ENCODE assay signal across 8 cellular contexts in the genomic region with DNA sequence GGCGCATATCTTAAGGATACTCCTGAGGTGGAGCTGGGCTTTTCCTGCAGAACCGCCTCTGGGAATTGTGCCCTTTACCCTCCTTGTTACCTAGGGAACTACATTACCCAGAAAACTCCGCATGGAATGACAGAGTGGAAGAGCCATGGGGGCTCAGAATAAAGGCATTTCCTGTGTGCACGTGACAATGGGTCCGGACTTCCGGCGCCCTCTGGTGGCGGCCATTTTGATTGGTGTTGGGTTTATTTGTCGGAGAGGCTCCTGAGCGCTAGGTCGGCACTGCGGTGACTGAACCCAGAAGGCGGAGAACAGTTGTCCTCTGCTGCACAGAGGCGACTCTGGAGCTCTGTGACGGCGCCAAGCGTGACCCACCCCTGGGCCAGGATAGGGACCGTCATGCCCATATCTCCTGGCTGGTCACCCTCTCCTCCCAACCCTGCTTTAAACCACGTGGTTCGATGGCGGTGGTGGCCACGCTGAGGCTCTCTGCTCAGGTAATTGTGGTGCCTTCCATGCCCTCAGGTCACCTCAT. TPM values are rescaled to one million over a fixed set of nuclear protein-coding genes. Genes with fewer than 3 reads are reported as not detected.
DNase-seq lines count a peak whose midpoint lies in the region; ATAC-seq and TF ChIP-seq lines count a peak whose summit lies in the region.

Gene ZNF587B (plus strand): TSS at position 229 of the 532 bp plus-strand sequence. CDS start 230 bp downstream, at position 459.

- H2BK120ac ChIP-seq in IMR-90 (ENCODE audit: low read depth, low read length), result peak within 1 kb of the TSS; percentile 39; the same call in 1 of the 2 replicates

- CTCF ChIA-PET in IMR-90 (lab: Yijun Ruan, JAX), result no interaction called here

- TSS peak; percentile 4 for BruUV-seq in IMR-90 (replicated peaks; lab: Mats Ljungman, UMichigan)

- peak within 1 kb of the TSS; percentile 81 for H3K14ac ChIP-seq in IMR-90 (replicated peaks; ENCODE audit: low read depth, low read length)

- H4K20me1 ChIP-seq in IMR-90 (ENCODE audit: insufficient read depth, low read length) (peaks cover 23% of the 10 kb centered on the region), fibroblast of lung (ENCODE audit: control insufficient read depth, extremely low read depth, insufficient read depth, low read length) (no peaks in the 10 kb centered on the region)

- no peak for TF ChIP-seq RAD21 in IMR-90 (IDR thresholded peaks at IDR 0.05; ENCODE audit: low read length)

- H3K56ac ChIP-seq in IMR-90 (ENCODE audit: extremely low read depth, insufficient read depth, low read length), result peak within 1 kb of the TSS; percentile 9; the same call in 1 of the 2 replicates

- peaks cover 7 to 56% of the 10 kb centered on the region in 2 experiments; a peak in 3 of 4 replicates for H3K79me1 ChIP-seq in IMR-90 (ENCODE audit: low read depth in 1 of 2, low read length in 2 of 2)

- H3K36me3 ChIP-seq in IMR-90 (ENCODE audit: control insufficient read depth, insufficient read depth, low read length) (peaks cover 3% of the 10 kb centered on the region), fibroblast of lung (ENCODE audit: control insufficient read depth, insufficient read depth, low read length) (no peaks in the 10 kb centered on the region)

- peak within 1 kb of the TSS; percentile 85 for H4K91ac ChIP-seq in IMR-90 (ENCODE audit: insufficient read depth, low read depth, low read length)

- H3K9me3 ChIP-seq in IMR-90 (ENCODE audit: control insufficient read depth, insufficient read depth, low read length) (no peaks in the 10 kb centered on the region), fibroblast of lung (ENCODE audit: control insufficient read depth, insufficient read depth, low read depth, low read length) (no peaks in the 10 kb centered on the region), mononuclear cell (ENCODE audit: low read depth, low read length) (no peaks in the 10 kb centered on the region)

- DNase-seq in AG08396 (ENCODE audit: low spot score) (peak; percentile 69), IMR-90 (peak; percentile 74), fibroblast of lung (ENCODE audit: low read depth in 2 of 2) (peak; percentile 57 to 84), superior temporal gyrus (ENCODE audit: extremely low spot score) (peak; percentile 79)
- peak; percentile 48 for DNase-seq in activated T-cell treated with anti-CD3 and anti-CD28 coated beads, Interleukin-2, amount 50 U/mL, for 1 hour

- H3K4ac ChIP-seq in IMR-90 (ENCODE audit: low read depth, low read length), result peak within 1 kb of the TSS; percentile 85

- H3K4me1 ChIP-seq in IMR-90 (ENCODE audit: control insufficient read depth, insufficient read depth, low read length) (peaks cover 10% of the 10 kb centered on the region; the same call in 1 of the 2 replicates), fibroblast of lung (ENCODE audit: control insufficient read depth, extremely low read depth, insufficient read depth, low read length) (peaks cover 2% of the 10 kb centered on the region), mononuclear cell (ENCODE audit: insufficient read depth, low read length) (no peaks in the 10 kb centered on the region)

- H2AFZ ChIP-seq in IMR-90 (replicated peaks; ENCODE audit: low read length, poor library complexity) (peak within 1 kb of the TSS; percentile 95), fibroblast of lung (ENCODE audit: low read length) (peak within 1 kb of the TSS; percentile 79)

- H2AK5ac ChIP-seq in IMR-90 (ENCODE audit: low read depth, low read length), result peak within 1 kb of the TSS; percentile 97

- ATAC-seq in IMR-90 (ENCODE audit: low read depth), result peak; percentile 92
- ATAC-seq in GM21619 (IDR thresholded peaks at IDR 0.05; ENCODE audit: unreplicated experiment), result no peak
- ATAC-seq in HG02870 (IDR thresholded peaks at IDR 0.05; ENCODE audit: unreplicated experiment), result no peak

- TF ChIP-seq POLR2A in IMR-90 (IDR thresholded peaks at IDR 0.05; ENCODE audit: low read depth, low read length), result no peak; the same call in 1 of the 2 replicates

- H2BK5ac ChIP-seq in IMR-90 (ENCODE audit: low read depth, low read length, poor library complexity, severe bottlenecking), result peak within 1 kb of the TSS; percentile 44

- H4K5ac ChIP-seq in IMR-90 (ENCODE audit: low read depth, low read length), result peak within 1 kb of the TSS; percentile 51

- H4K8ac ChIP-seq in IMR-90 (ENCODE audit: low read depth in 2 of 2, low read length in 2 of 2), result peak within 1 kb of the TSS; percentile 90 to 93

- peak; percentile 41 for TF ChIP-seq CTCF in IMR-90 (conservative IDR thresholded peaks at IDR 0.05; ENCODE audit: low read depth, low read length)
- peak; percentile 31 to 40 for TF ChIP-seq CTCF in fibroblast of lung (conservative IDR thresholded peaks at IDR 0.05 in 1 of 2, IDR thresholded peaks at IDR 0.05 in 1 of 2; ENCODE audit: low read depth in 1 of 2, low read length in 2 of 2)

- dilution Hi-C loops in IMR-90 (cut with HindIII; ENCODE audit: low sequenced_read_pairs, unreplicated experiment), result no loop called here

- peaks cover 8% of the 10 kb centered on the region; the same call in 1 of the 2 replicates for H3K9me1 ChIP-seq in IMR-90 (ENCODE audit: insufficient read depth, low read length)

- POLR2A ChIA-PET in IMR-90 (lab: Charles Lee; ENCODE audit: unreplicated experiment), result no interaction called here

- in situ Hi-C loops in IMR-90 (cut with MboI; ENCODE audit: low sequenced_read_pairs), result no loop called here

- H3K4me2 ChIP-seq in IMR-90 (ENCODE audit: low read depth, low read length) (peak within 1 kb of the TSS; percentile 74), fibroblast of lung (ENCODE audit: extremely low read depth, insufficient read depth, low read length) (peak within 1 kb of the TSS; percentile 84)

- H2BK20ac ChIP-seq in IMR-90 (ENCODE audit: low read depth, low read length), result no peak within 1 kb of the TSS

- H3K4me3 ChIP-seq in IMR-90 (ENCODE audit: insufficient read depth, low read depth, low read length), result peak within 1 kb of the TSS; percentile 56
- peak within 1 kb of the TSS; percentile 50 to 92 (median 67) for H3K4me3 ChIP-seq in fibroblast of lung (replicated peaks in 1 of 4; ENCODE audit: control extremely low read depth in 1 of 4, insufficient read depth in 1 of 4, low read depth in 3 of 4, low read length in 4 of 4)
- no peak within 1 kb of the TSS for H3K4me3 ChIP-seq in mononuclear cell (ENCODE audit: low read length)

- H3K27ac ChIP-seq in IMR-90 (ENCODE audit: insufficient read depth, low read length), result peak within 1 kb of the TSS; percentile 44
- peak within 1 kb of the TSS; percentile 82 for H3K27ac ChIP-seq in fibroblast of lung (ENCODE audit: insufficient read depth, low read length)

- H3K9ac ChIP-seq in IMR-90 (ENCODE audit: low read depth, low read length) (peak within 1 kb of the TSS; percentile 61), fibroblast of lung (ENCODE audit: insufficient read depth, low read length) (peak within 1 kb of the TSS; percentile 44)

- no peak within 1 kb of the TSS for H3K18ac ChIP-seq in IMR-90 (ENCODE audit: low read depth, low read length)

- intact Hi-C loops in IMR-90 (cut with micrococcal nuclease), result no loop called here

- H3K23ac ChIP-seq in IMR-90 (ENCODE audit: low read depth, low read length), result peak within 1 kb of the TSS; percentile 94

- H3K79me2 ChIP-seq in fibroblast of lung (ENCODE audit: control insufficient read depth, insufficient read depth, low read length), result peaks cover 36% of the 10 kb centered on the region

- WGBS in IMR-90 (ENCODE audit: extremely low coverage in 2 of 2, insufficient read length in 1 of 2), 2 experiments, result 0% methylated on average over 1 of the region's 22 CpGs; no CpG with 5 or more reads in 1 of the 2 experiments

- H2AK9ac ChIP-seq in IMR-90 (replicated peaks; ENCODE audit: low read depth, low read length, poor library complexity), result peak within 1 kb of the TSS; percentile 97

- H3K27me3 ChIP-seq in IMR-90 (ENCODE audit: control insufficient read depth, insufficient read depth, low read length) (no peaks in the 10 kb centered on the region), fibroblast of lung (ENCODE audit: control insufficient read depth, insufficient read depth, low read length) (no peaks in the 10 kb centered on the region), mononuclear cell (ENCODE audit: insufficient read depth, low read length) (no peaks in the 10 kb centered on the region)

- H2BK15ac ChIP-seq in IMR-90 (ENCODE audit: low read depth, low read length), result no peak within 1 kb of the TSS

TF ChIP-seq in IMR-90, 13 proteins besides CTCF, POLR2A, EP300 and RAD21:
- TF ChIP-seq ELK1 (IDR thresholded peaks at IDR 0.05; ENCODE audit: borderline replicate concordance, low read depth, low read length), result no peak
- peak; percentile 62; the same call in 1 of the 2 replicates for TF ChIP-seq MXI1 (IDR thresholded peaks at IDR 0.05; ENCODE audit: borderline replicate concordance, low read depth, low read length)
- TF ChIP-seq, protein P1, sequence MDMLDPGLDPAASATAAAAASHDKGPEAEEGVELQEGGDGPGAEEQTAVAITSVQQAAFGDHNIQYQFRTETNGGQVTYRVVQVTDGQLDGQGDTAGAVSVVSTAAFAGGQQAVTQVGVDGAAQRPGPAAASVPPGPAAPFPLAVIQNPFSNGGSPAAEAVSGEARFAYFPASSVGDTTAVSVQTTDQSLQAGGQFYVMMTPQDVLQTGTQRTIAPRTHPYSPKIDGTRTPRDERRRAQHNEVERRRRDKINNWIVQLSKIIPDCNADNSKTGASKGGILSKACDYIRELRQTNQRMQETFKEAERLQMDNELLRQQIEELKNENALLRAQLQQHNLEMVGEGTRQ (IDR thresholded peaks at IDR 0.05; ENCODE audit: low read depth, low read length), result peak; percentile 83
- TF ChIP-seq SMC3 (IDR thresholded peaks at IDR 0.05; ENCODE audit: low read depth, low read length), result peak; percentile 48
- TF ChIP-seq MAZ (IDR thresholded peaks at IDR 0.05; ENCODE audit: borderline replicate concordance, low read depth, low read length), result no peak
- peak; percentile 94 for TF ChIP-seq BHLHE40 (IDR thresholded peaks at IDR 0.05; ENCODE audit: low read depth, low read length)

RNA-seq across cellular contexts. Expression of gene ZNF587B, which starts in this region (rescaled TPM):
- total RNA-seq in IMR-90 (2012; rRNA removed), result 32.2 and 33.9 TPM in 2 replicates
- 2.5 and 3.7 TPM in 2 replicates for polyA plus RNA-seq in IMR-90 (2012; rRNA removed)
- polyA plus RNA-seq in IMR-90 (2012; cell fraction: cytosol; rRNA removed), result 0.56 and 1.5 TPM in 2 replicates
- polyA plus RNA-seq in IMR-90 (2012; cell fraction: nucleus; rRNA removed; ENCODE audit: low replicate concordance), result 3.7 and 20.2 TPM in 2 replicates
- total RNA-seq in fibroblast of lung, result 12.1 and 12.4 TPM in 2 replicates
- 4.9 and 6.5 TPM in 2 replicates for polyA plus RNA-seq in fibroblast of lung
- polyA plus RNA-seq in fibroblast of lung (2012), result 3.7 and 4.8 TPM in 2 replicates
- polyA minus RNA-seq in fibroblast of lung (ENCODE audit: low replicate concordance), result 3.7 and 7.5 TPM in 2 replicates
- 25.5 TPM for total RNA-seq in mononuclear cell
